In genomic region chr10:124697443-124697836, GRCh38 we compare ENCODE assay signal across 10 cellular contexts. TPM values are rescaled to one million over a fixed set of nuclear protein-coding genes. Genes with fewer than 3 reads are reported as not detected.
A peak's percentile ranks its signal among the peaks of the same experiment; 100 is the strongest.
DNase-seq lines count a peak whose midpoint lies in the region; TF ChIP-seq lines count a peak whose summit lies in the region.
"Had no signal": no experiment of that assay in that cellular context is flagged by ENCODE, and none has a peak within 500 bp of the region (broad histone marks: within the 10 kb centered on the region; RNA-seq: fewer than 3 reads in every experiment).

No MANE protein-coding gene starts in this region.

- H3K4me1 Mint-ChIP-seq in activated CD4-positive, alpha-beta T cell treated with anti-CD3 and anti-CD28 coated beads, Interleukin-2, amount 10 ng/mL, durations not matched to agents 7 days and 5 days = peaks cover 93% of the 10 kb centered on the region
- peaks cover 96% of the 10 kb centered on the region for H3K4me1 Mint-ChIP-seq in activated CD4-positive, alpha-beta memory T cell treated with anti-CD3 and anti-CD28 coated beads, Interleukin-2, amount 10 ng/mL, durations not matched to agents 7 days and 5 days
- H3K4me1 Mint-ChIP-seq in immature natural killer cell = peaks cover 98 to 99% of the 10 kb centered on the region in 2 donors

- H3K27ac Mint-ChIP-seq in activated CD4-positive, alpha-beta T cell treated with anti-CD3 and anti-CD28 coated beads, Interleukin-2, amount 10 ng/mL, durations not matched to agents 7 days and 5 days = peak overlapping the region; percentile 95
- peak overlapping the region; percentile 96 for H3K27ac Mint-ChIP-seq in activated CD4-positive, alpha-beta memory T cell treated with anti-CD3 and anti-CD28 coated beads, Interleukin-2, amount 10 ng/mL, durations not matched to agents 7 days and 5 days
- peak overlapping the region; percentile 93 to 99 (median 96) for H3K27ac Mint-ChIP-seq in immature natural killer cell

- H3K4me3 Mint-ChIP-seq in activated CD4-positive, alpha-beta T cell treated with anti-CD3 and anti-CD28 coated beads, Interleukin-2, amount 10 ng/mL, durations not matched to agents 7 days and 5 days = no peak overlapping the region
- peak overlapping the region; percentile 67 for H3K4me3 Mint-ChIP-seq in activated CD4-positive, alpha-beta memory T cell treated with anti-CD3 and anti-CD28 coated beads, Interleukin-2, amount 10 ng/mL, durations not matched to agents 7 days and 5 days
- peak overlapping the region; percentile 67 to 88 (median 75) for H3K4me3 Mint-ChIP-seq in immature natural killer cell

- DNase-seq in activated CD4-positive, alpha-beta T cell treated with anti-CD3 and anti-CD28 coated beads, Interleukin-2, amount 10 ng/mL, durations not matched to agents 7 days and 5 days = no peak
- DNase-seq in activated CD4-positive, alpha-beta T cell treated with anti-CD3 and anti-CD28 coated beads, Interleukin-2, amount 50 U/mL, for 4 hours = no peak
- no peak for DNase-seq in activated CD4-positive, alpha-beta memory T cell treated with anti-CD3 and anti-CD28 coated beads, Interleukin-2, amount 10 ng/mL, durations not matched to agents 7 days and 5 days
- DNase-seq in immature natural killer cell (no peak), testis (no peak), HuH-7.5 (ENCODE audit: low spot score) (no peak), DMS 273 (lab: John Stamatoyannopoulos, UW; ENCODE audit: unreplicated experiment) (no peak), amygdala (lab: John Stamatoyannopoulos, UW) (no peak)
- DNase-seq: cerebellar nuclear complex, NCI-H1105 treated with DMSO at 0.1 percent for 48 hours had no signal

- peaks cover 72% of the 10 kb centered on the region for H3K36me3 Mint-ChIP-seq in activated CD4-positive, alpha-beta T cell treated with anti-CD3 and anti-CD28 coated beads, Interleukin-2, amount 10 ng/mL, durations not matched to agents 7 days and 5 days (ENCODE audit: low read depth)
- H3K36me3 Mint-ChIP-seq in activated CD4-positive, alpha-beta memory T cell treated with anti-CD3 and anti-CD28 coated beads, Interleukin-2, amount 10 ng/mL, durations not matched to agents 7 days and 5 days (ENCODE audit: low read depth) = peaks cover 67% of the 10 kb centered on the region
- peaks cover 11 to 33% (median 20%) of the 10 kb centered on the region in 3 donors for H3K36me3 Mint-ChIP-seq in immature natural killer cell

- no peaks in the 10 kb centered on the region for H3K9me3 Mint-ChIP-seq in activated CD4-positive, alpha-beta T cell treated with anti-CD3 and anti-CD28 coated beads, Interleukin-2, amount 10 ng/mL, durations not matched to agents 7 days and 5 days
- H3K9me3 Mint-ChIP-seq in activated CD4-positive, alpha-beta memory T cell treated with anti-CD3 and anti-CD28 coated beads, Interleukin-2, amount 10 ng/mL, durations not matched to agents 7 days and 5 days = no peaks in the 10 kb centered on the region
- H3K9me3 Mint-ChIP-seq in immature natural killer cell = no peaks in the 10 kb centered on the region

- TF ChIP-seq POLR2A in testis (IDR thresholded peaks at IDR 0.05) = no peak

- CTCF ChIA-PET in activated CD4-positive, alpha-beta T cell treated with anti-CD3 and anti-CD28 coated beads, Interleukin-2, amount 10 ng/mL, durations not matched to agents 7 days and 5 days (lab: Charles Lee) = interaction anchor here (0.8 to 15.0 kb wide), 8 partner anchors 8 to 54 kb away, joined by 3 to 209 read pairs (median 6); no protein-coding TSS in a partner anchor
- CTCF ChIA-PET in activated CD4-positive, alpha-beta memory T cell treated with anti-CD3 and anti-CD28 coated beads, Interleukin-2, amount 10 ng/mL, durations not matched to agents 7 days and 5 days (lab: Charles Lee) = interaction anchor here (1.0 to 2.5 kb wide), 11 partner anchors 9 to 130 kb away, joined by 3 to 39 read pairs (median 11); no protein-coding TSS in a partner anchor

- H3K4me3 ChIP-seq in testis = no peak overlapping the region

- 93 to 94% methylated on average over 7 to 8 of the region's 8 CpGs for WGBS in testis, 2 donors

- H3K27me3 Mint-ChIP-seq in activated CD4-positive, alpha-beta T cell treated with anti-CD3 and anti-CD28 coated beads, Interleukin-2, amount 10 ng/mL, durations not matched to agents 7 days and 5 days = no peaks in the 10 kb centered on the region
- H3K27me3 Mint-ChIP-seq in activated CD4-positive, alpha-beta memory T cell treated with anti-CD3 and anti-CD28 coated beads, Interleukin-2, amount 10 ng/mL, durations not matched to agents 7 days and 5 days = no peaks in the 10 kb centered on the region
- peaks cover 18 to 31% (median 27%) of the 10 kb centered on the region in 3 donors for H3K27me3 Mint-ChIP-seq in immature natural killer cell (ENCODE audit: low read depth in 3 of 3)

- intact Hi-C loops in testis (cut with DNase I; ENCODE audit: low total_unique reads) = no loop called here

- H3K36me3 ChIP-seq in testis (ENCODE audit: low read depth, missing control alignments) = no peaks in the 10 kb centered on the region

- no peaks in the 10 kb centered on the region for H3K27me3 ChIP-seq in testis

- TF ChIP-seq CTCF in testis (IDR thresholded peaks at IDR 0.05) = no peak

- H3K27ac ChIP-seq in testis = peak overlapping the region; percentile 32 to 81

- peaks cover 68% of the 10 kb centered on the region for H3K4me1 ChIP-seq in testis

- H3K9me3 ChIP-seq in testis = no peaks in the 10 kb centered on the region

- POLR2A ChIA-PET in activated CD4-positive, alpha-beta T cell treated with anti-CD3 and anti-CD28 coated beads, Interleukin-2, amount 10 ng/mL, durations not matched to agents 7 days and 5 days (lab: Charles Lee) = interaction anchor here (0.8 to 2.2 kb wide), 2 partner anchors 9 to 47 kb away, joined by 3 to 7 read pairs; no protein-coding TSS in a partner anchor
- POLR2A ChIA-PET in activated CD4-positive, alpha-beta memory T cell treated with anti-CD3 and anti-CD28 coated beads, Interleukin-2, amount 10 ng/mL, durations not matched to agents 7 days and 5 days (lab: Charles Lee) = interaction anchor here (1.1 to 15.0 kb wide), 13 partner anchors 8 to 167 kb away, joined by 4 to 460 read pairs (median 17); no protein-coding TSS in a partner anchor

RNA-seq across cellular contexts. Expression of gene FAM53B, which starts 46.7 kb away (rescaled TPM):
- total RNA-seq in activated CD4-positive, alpha-beta T cell treated with anti-CD3 and anti-CD28 coated beads, Interleukin-2, amount 10 ng/mL, durations not matched to agents 7 days and 5 days = 10 to 100 TPM; 30.1 to 30.9 TPM
- 10 to 100 TPM; 44.9 to 46.6 TPM for total RNA-seq in activated CD4-positive, alpha-beta memory T cell treated with anti-CD3 and anti-CD28 coated beads, Interleukin-2, amount 10 ng/mL, durations not matched to agents 7 days and 5 days
- polyA plus RNA-seq in immature natural killer cell (10 to 100 TPM; 12.1 to 62.1 (median 23.8) TPM), testis (ENCODE audit: insufficient read depth, low read depth, low replicate concordance) (36.9 TPM)
- 100 to 1,000 TPM; 109 to 125 TPM for total RNA-seq in testis
